ENCODE assay signal across 12 cellular contexts in genomic region chr12:539540-540310, GRCh38.
DNase-seq lines count a peak whose midpoint lies in the region; ATAC-seq and TF ChIP-seq lines count a peak whose summit lies in the region.
"Had no signal": no experiment of that assay in that cellular context is flagged by ENCODE, and none has a peak within 500 bp of the region (broad histone marks: within the 10 kb centered on the region; RNA-seq: fewer than 3 reads in every experiment).

No MANE protein-coding gene starts in this region.

- H3K27me3 Mint-ChIP-seq in CD8-positive, alpha-beta memory T cell: peaks cover 4 to 6% of the 10 kb centered on the region in 2 donors
- H3K27me3 Mint-ChIP-seq in naive thymus-derived CD8-positive, alpha-beta T cell: peaks cover 8 to 43% (median 11%) of the 10 kb centered on the region in 5 donors

- H3K4me1 ChIP-seq in CD8-positive, alpha-beta memory T cell (ENCODE audit: insufficient read depth, low read length): peaks cover 24% of the 10 kb centered on the region
- H3K4me1 ChIP-seq in colonic mucosa: peaks cover 7% of the 10 kb centered on the region

- peak overlapping the region; percentile 59 for H3K27ac ChIP-seq in 22Rv1
- no peak overlapping the region for H3K27ac ChIP-seq in CD8-positive, alpha-beta memory T cell (ENCODE audit: low read depth, low read length)
- H3K27ac ChIP-seq in colonic mucosa: peak overlapping the region; percentile 88
- H3K27ac ChIP-seq: left lung had no signal

- peaks cover 22 to 27% (median 26%) of the 10 kb centered on the region in 3 donors for H3K4me1 Mint-ChIP-seq in CD8-positive, alpha-beta memory T cell
- H3K4me1 Mint-ChIP-seq in naive thymus-derived CD8-positive, alpha-beta T cell: peaks cover 20 to 37% (median 33%) of the 10 kb centered on the region in 4 donors

- H3K36me3 Mint-ChIP-seq in CD8-positive, alpha-beta memory T cell: peaks cover 0 to 2% (median 0%) of the 10 kb centered on the region in 3 donors
- peaks cover 0 to 5% (median 0%) of the 10 kb centered on the region in 3 donors for H3K36me3 Mint-ChIP-seq in naive thymus-derived CD8-positive, alpha-beta T cell

- peak overlapping the region in 1 of 2 donors; percentile 60 for H3K9ac ChIP-seq in colonic mucosa (ENCODE audit: low read depth in 2 of 2, low read length in 2 of 2)

- no peaks in the 10 kb centered on the region for H3K36me3 ChIP-seq in CD8-positive, alpha-beta memory T cell (ENCODE audit: insufficient read depth, low read length)
- H3K36me3 ChIP-seq in colonic mucosa: no peaks in the 10 kb centered on the region
- H3K36me3 ChIP-seq: left lung had no signal

- H3K27ac Mint-ChIP-seq in CD8-positive, alpha-beta memory T cell: peak overlapping the region in 7 of 8 donors; percentile 22 to 89 (median 81)
- peak overlapping the region in 9 of 10 donors; percentile 31 to 94 (median 77) for H3K27ac Mint-ChIP-seq in naive thymus-derived CD8-positive, alpha-beta T cell

- no peak for TF ChIP-seq CTCF in 22Rv1 (IDR thresholded peaks at IDR 0.05)
- TF ChIP-seq CTCF in colonic mucosa (IDR thresholded peaks at IDR 0.05): no peak

- DNase-seq in CD8-positive, alpha-beta memory T cell: no peak
- DNase-seq in colonic mucosa (peak; percentile 40), NCI-H524 (lab: John Stamatoyannopoulos, UW) (no peak)
- DNase-seq in naive thymus-derived CD8-positive, alpha-beta T cell: no peak
- DNase-seq in stimulated activated CD8-positive, alpha-beta memory T cell treated with anti-CD3 and anti-CD28 coated beads, Interleukin-4, amount 100 ng/mL, for 48 hours: no peak
- DNase-seq: amniotic stem cell, DMS153, left lung had no signal

- no peaks in the 10 kb centered on the region for H3K27me3 ChIP-seq in CD8-positive, alpha-beta memory T cell (ENCODE audit: insufficient read depth, low read length, poor library complexity, severe bottlenecking)
- no peaks in the 10 kb centered on the region for H3K27me3 ChIP-seq in colonic mucosa

- intact Hi-C loops in colonic mucosa (cut with DNase I): no loop called here

- ATAC-seq in naive thymus-derived CD8-positive, alpha-beta T cell: no peak
- ATAC-seq in HG02973 (IDR thresholded peaks at IDR 0.05; ENCODE audit: unreplicated experiment) (no peak), HG02884 (IDR thresholded peaks at IDR 0.05; ENCODE audit: unreplicated experiment) (no peak)

- H3K4me3 Mint-ChIP-seq in CD8-positive, alpha-beta memory T cell: peak overlapping the region in 6 of 7 donors; percentile 0 to 76 (median 56)
- H3K4me3 Mint-ChIP-seq in naive thymus-derived CD8-positive, alpha-beta T cell: peak overlapping the region; percentile 37 to 74 (median 66)
- H3K4me3 Mint-ChIP-seq: HFFc6 had no signal

- no peaks in the 10 kb centered on the region for H3K9me3 Mint-ChIP-seq in CD8-positive, alpha-beta memory T cell
- peaks cover 0 to 2% (median 0%) of the 10 kb centered on the region in 9 donors for H3K9me3 Mint-ChIP-seq in naive thymus-derived CD8-positive, alpha-beta T cell
- H3K9me3 Mint-ChIP-seq: HFFc6 had no signal

- CTCF ChIA-PET in CD8-positive, alpha-beta memory T cell (lab: Charles Lee): interaction anchor here (1.2 to 9.3 kb wide), 3 partner anchors 8 to 86 kb away, joined by 4 to 52 read pairs (median 31); no protein-coding TSS in a partner anchor

- no peak overlapping the region for H3K4me3 ChIP-seq in CD8-positive, alpha-beta memory T cell (ENCODE audit: low read length)
- H3K4me3 ChIP-seq in colonic mucosa: no peak overlapping the region
- H3K4me3 ChIP-seq: left lung had no signal

- H3K9me3 ChIP-seq in CD8-positive, alpha-beta memory T cell (ENCODE audit: low read length): no peaks in the 10 kb centered on the region
- no peaks in the 10 kb centered on the region for H3K9me3 ChIP-seq in colonic mucosa
- H3K9me3 ChIP-seq: left lung had no signal

- POLR2A ChIA-PET in CD8-positive, alpha-beta memory T cell (lab: Charles Lee): interaction anchor here (0.6 to 0.7 kb wide), 2 partner anchors 22 to 27 kb away, joined by 3 read pairs; no protein-coding TSS in a partner anchor
- POLR2A ChIA-PET in naive thymus-derived CD8-positive, alpha-beta T cell (lab: Charles Lee): interaction anchor here (0.6 to 1.2 kb wide), 5 partner anchors 9 to 1336 kb away, joined by 3 to 4 read pairs (median 3); no protein-coding TSS in a partner anchor
